In genomic region chr3:70186221-70186620, GRCh38 we compare ENCODE assay signal across 25 cellular contexts.
"Had no signal": no experiment of that assay in that cellular context is flagged by ENCODE, and none has a peak within 500 bp of the region (broad histone marks: within the 10 kb centered on the region; RNA-seq: fewer than 3 reads in every experiment).

No MANE protein-coding gene starts in this region.

- ATAC-seq: stimulated activated effector memory CD8-positive, alpha-beta T cell treated with anti-CD3 and anti-CD28 coated beads, Interleukin-12 subunit alpha, Interleukin-12 subunit beta, amount 100 ng/mL, for 72 hours; stimulated activated memory B cell treated with anti-CD40 and anti-IgM and Interleukin-4, amounts not matched to agents 10 μg/mL and 1 μg/mL and 100 μg/mL, for 72 hours; stimulated activated naive B cell treated with anti-CD40 and anti-IgM and Interleukin-4, amounts not matched to agents 10 μg/mL and 1 μg/mL and 100 μg/mL, for 72 hours; stimulated activated naive CD8-positive, alpha-beta T cell treated with anti-CD3 and anti-CD28 coated beads, Interleukin-15, amount 100 ng/mL, for 72 hours; stimulated activated naive CD8-positive, alpha-beta T cell treated with anti-CD3 and anti-CD28 coated beads, Interleukin-15, Interleukin-2, amounts not matched to agents 100 U/mL and 50 U/mL, for 24 hours; upper lobe of right lung had no signal

- DNase-seq: stimulated activated CD4-positive, alpha-beta T cell treated with anti-CD3 and anti-CD28 coated beads, Interleukin-2, amount 100 ng/mL, for 48 hours; stimulated activated CD4-positive, alpha-beta T cell treated with anti-CD3 and anti-CD28 coated beads, Interleukin-4, amount 100 ng/mL, for 1 hour; stimulated activated CD4-positive, alpha-beta T cell treated with anti-CD3 and anti-CD28 coated beads, Interleukin-4, amount 100 ng/mL, for 24 hours; stimulated activated CD4-positive, alpha-beta T cell treated with anti-CD3 and anti-CD28 coated beads, Interleukin-4, amount 100 ng/mL, for 4 hours; stimulated activated CD8-positive, alpha-beta memory T cell treated with anti-CD3 and anti-CD28 coated beads, Interleukin-4, amount 100 ng/mL, for 48 hours; stimulated activated naive B cell treated with anti-CD40 and anti-IgM and Interleukin-4, amounts not matched to agents 10 μg/mL and 1 μg/mL and 100 μg/mL, for 72 hours; stimulated activated naive CD4-positive, alpha-beta T cell; stimulated activated naive CD4-positive, alpha-beta T cell treated with Interleukin-2 at 50 U/mL for 16 hours; stimulated activated naive CD8-positive, alpha-beta T cell treated with anti-CD3 and anti-CD28 coated beads, Interleukin-15, amount 100 ng/mL, for 72 hours; stimulated activated naive CD8-positive, alpha-beta T cell treated with anti-CD3 and anti-CD28 coated beads, Interleukin-15, Interleukin-2, amounts not matched to agents 100 U/mL and 50 U/mL, for 24 hours; stomach; substantia nigra; testis; tibial artery; transverse colon; trophoblast cell; upper lobe of left lung; upper lobe of right lung; uterus had no signal

- H3K27ac ChIP-seq: stomach, suprapubic skin, testis, thoracic aorta, tibial artery, tibial nerve, transverse colon, upper lobe of left lung, upper lobe of right lung, uterus, vagina had no signal

- H3K27me3 ChIP-seq: testis, tibial artery, tibial nerve, upper lobe of left lung, uterus, vagina had no signal

- H3K36me3 ChIP-seq: stomach, suprapubic skin, thoracic aorta, tibial artery, tibial nerve, transverse colon, upper lobe of left lung, upper lobe of right lung, uterus, vagina had no signal

- H3K9me3 ChIP-seq: stomach, suprapubic skin, testis, thoracic aorta, tibial artery, tibial nerve, transverse colon, upper lobe of left lung, upper lobe of right lung, uterus, vagina had no signal

- H3K4me1 ChIP-seq: suprapubic skin, testis, tibial artery, tibial nerve, transverse colon, upper lobe of left lung, upper lobe of right lung, uterus, vagina had no signal

- H3K4me3 ChIP-seq: stomach, suprapubic skin, testis, thoracic aorta, tibial artery, tibial nerve, transverse colon, upper lobe of left lung, upper lobe of right lung, uterus, vagina had no signal
